18 cellular contexts compared by ENCODE assay signal in genomic region chrX:74249963-74250362, GRCh38. TPM values are rescaled to one million over a fixed set of nuclear protein-coding genes. Genes with fewer than 3 reads are reported as not detected.
A peak's percentile ranks its signal among the peaks of the same experiment; 100 is the strongest.
DNase-seq lines count a peak whose midpoint lies in the region; ATAC-seq and TF ChIP-seq lines count a peak whose summit lies in the region.
"Had no signal": no experiment of that assay in that cellular context is flagged by ENCODE, and none has a peak within 500 bp of the region (broad histone marks: within the 10 kb centered on the region; RNA-seq: fewer than 3 reads in every experiment).

No MANE protein-coding gene starts in this region.

- H3K4me3 Mint-ChIP-seq in brain = peak overlapping the region in 3 of 5 experiments; percentile 12 to 44 (median 33)

- TF ChIP-seq CTCF in brain (conservative IDR thresholded peaks at IDR 0.05) (no peak), spleen (IDR thresholded peaks at IDR 0.05 in 8 of 11, conservative IDR thresholded peaks at IDR 0.05 in 3 of 11) (no peak)

- H3K36me3 Mint-ChIP-seq in brain = peaks cover 88% of the 10 kb centered on the region

- intact Hi-C loops in spleen (cut with DNase I; ENCODE audit: low total_unique reads) = no loop called here

- no peaks in the 10 kb centered on the region for H3K9me3 Mint-ChIP-seq in brain

- ATAC-seq in GM21390 (IDR thresholded peaks at IDR 0.05; ENCODE audit: unreplicated experiment) = no peak
- ATAC-seq: activated CD4-positive, CD25-positive, alpha-beta regulatory T cell treated with anti-CD3 and anti-CD28 coated beads, Interleukin-2, amount 50 U/mL, for 24 hours; foreskin keratinocyte; left colon had no signal

- H3K27me3 ChIP-seq in HUES48 (ENCODE audit: control insufficient read depth, insufficient read depth, low read length) (no peaks in the 10 kb centered on the region), spleen (replicated peaks in 1 of 7) (no peaks in the 10 kb centered on the region)
- H3K27me3 ChIP-seq: foreskin keratinocyte had no signal

- peaks cover 48% of the 10 kb centered on the region for H3K4me1 Mint-ChIP-seq in brain

- peak overlapping the region; percentile 36 to 91 (median 76) for H3K27ac Mint-ChIP-seq in brain

- H3K36me3 ChIP-seq in HUES48 (ENCODE audit: control insufficient read depth, insufficient read depth, low read length) = peaks cover 53% of the 10 kb centered on the region
- peaks cover 0 to 17% (median 0%) of the 10 kb centered on the region in 6 donors for H3K36me3 ChIP-seq in spleen

- TF ChIP-seq POLR2A in spleen (IDR thresholded peaks at IDR 0.05) = no peak

- H3K9me3 ChIP-seq in HUES48 (ENCODE audit: control insufficient read depth, insufficient read depth, low read length) (no peaks in the 10 kb centered on the region), spleen (no peaks in the 10 kb centered on the region)

- H3K27ac ChIP-seq in HUES48 (ENCODE audit: low read depth, low read length) (peak overlapping the region; percentile 87), spleen (peak overlapping the region in 6 of 8 donors; percentile 14 to 82 (median 68))

- peaks cover 5% of the 10 kb centered on the region for H3K27me3 Mint-ChIP-seq in brain

- peak; percentile 5 for DNase-seq in iPS-NIHi11 (ENCODE audit: low spot score)
- DNase-seq in spleen = no peak
- no peak for DNase-seq in NOMO-1 treated with DMSO at 0.1 percent for 48 hours (lab: John Stamatoyannopoulos, UW; ENCODE audit: unreplicated experiment)
- no peak for DNase-seq in NCI-H2171 (lab: John Stamatoyannopoulos, UW)
- DNase-seq: COR-L47; dorsolateral prefrontal cortex; foreskin keratinocyte; Kasumi-1; NCI-H2081; stimulated activated CD4-positive, alpha-beta T cell treated with anti-CD3 and anti-CD28 coated beads, Interleukin-12 subunit alpha, Interleukin-12 subunit beta, amount 100 ng/mL, for 4 hours; SW 1271 had no signal

- H3K9ac ChIP-seq in HUES48 (ENCODE audit: low read depth, low read length) = no peak overlapping the region

- WGBS in spleen, 5 donors = 39 to 92% (median 90%) methylated on average over 11 of the region's 11 CpGs

- H3K4me1 ChIP-seq in HUES48 (ENCODE audit: control insufficient read depth, insufficient read depth, low read length) = peaks cover 51% of the 10 kb centered on the region
- H3K4me1 ChIP-seq in spleen = peaks cover 0 to 40% (median 11%) of the 10 kb centered on the region in 6 donors

- H3K4me3 ChIP-seq in HUES48 (ENCODE audit: low read depth, low read length) = peak overlapping the region; percentile 43; the same call in 1 of the 2 replicates
- H3K4me3 ChIP-seq in spleen = no peak overlapping the region
- H3K4me3 ChIP-seq: dorsolateral prefrontal cortex had no signal

RNA-seq across cellular contexts. Expression of gene ZCCHC13, which starts 54.0 kb away (rescaled TPM):
- polyA plus RNA-seq in brain (ENCODE audit: insufficient read depth, low read depth, low replicate concordance) = not detected
- not detected for total RNA-seq in spleen
- polyA plus RNA-seq in spleen = not detected
- total RNA-seq: dorsolateral prefrontal cortex, foreskin keratinocyte, left colon, temporal lobe had no signal
- polyA plus RNA-seq: foreskin keratinocyte, neural cell had no signal
